In genomic region chr9:92738661-92739081, GRCh38 we compare ENCODE assay signal across 12 cellular contexts. TPM values are rescaled to one million over a fixed set of nuclear protein-coding genes. Genes with fewer than 3 reads are reported as not detected.
DNase-seq lines count a peak whose midpoint lies in the region; ATAC-seq and TF ChIP-seq lines count a peak whose summit lies in the region.
"Had no signal": no experiment of that assay in that cellular context is flagged by ENCODE, and none has a peak within 500 bp of the region (broad histone marks: within the 10 kb centered on the region; RNA-seq: fewer than 3 reads in every experiment).

No MANE protein-coding gene starts in this region.

- no TSS peak for BruUV-seq in mammary epithelial cell (replicated peaks; lab: Mats Ljungman, UMichigan)

- ATAC-seq in stimulated activated memory B cell treated with anti-CD40 and anti-IgM and Interleukin-4, amounts not matched to agents 10 μg/mL and 1 μg/mL and 100 μg/mL, for 72 hours: no peak
- ATAC-seq in HG02588 (IDR thresholded peaks at IDR 0.05; ENCODE audit: unreplicated experiment) (no peak), HG02642 (IDR thresholded peaks at IDR 0.05; ENCODE audit: poor library complexity, unreplicated experiment) (no peak), HG02610 (IDR thresholded peaks at IDR 0.05; ENCODE audit: unreplicated experiment) (no peak)
- ATAC-seq: right lobe of liver had no signal

- no peak overlapping the region for H3K18ac ChIP-seq in H9 (ENCODE audit: insufficient read length, low read depth, low read length)

- no peaks in the 10 kb centered on the region for H4K20me1 ChIP-seq in H9 (ENCODE audit: control insufficient read depth, insufficient read depth, insufficient read length)
- peaks cover 2% of the 10 kb centered on the region for H4K20me1 ChIP-seq in mammary epithelial cell (ENCODE audit: insufficient read depth, low read length)

- H3K23ac ChIP-seq in H9 (ENCODE audit: insufficient read length, low read depth, low read length): no peak overlapping the region

- DNase-seq in H9: no peak
- DNase-seq in mammary epithelial cell: peak; percentile 72
- peak; percentile 39 for DNase-seq in iPS-NIHi11 (ENCODE audit: low spot score)
- DNase-seq in activated CD4-positive, alpha-beta T cell treated with anti-CD3 and anti-CD28 coated beads, Interleukin-2, amount 50 U/mL, for 1 hour: no peak
- DNase-seq: DMS79 treated with DMSO at 0.1 percent for 48 hours; effector CD8-positive, alpha-beta T cell; stimulated activated CD8-positive, alpha-beta memory T cell treated with anti-CD3 and anti-CD28 coated beads, Interleukin-4, amount 100 ng/mL, for 48 hours had no signal

- H3K27me3 ChIP-seq in H9 (ENCODE audit: insufficient read depth, low read length) (no peaks in the 10 kb centered on the region), mammary epithelial cell (ENCODE audit: insufficient read depth, low read length) (no peaks in the 10 kb centered on the region)
- H3K27me3 ChIP-seq: right lobe of liver had no signal

- H2AFZ ChIP-seq in H9 (ENCODE audit: low read length) (no peak overlapping the region), mammary epithelial cell (ENCODE audit: low read depth, low read length) (no peak overlapping the region)

- no peak overlapping the region for H3T11ph ChIP-seq in H9 (ENCODE audit: low read length)

- H2BK12ac ChIP-seq in H9 (ENCODE audit: insufficient read length, low read depth, low read length): no peak overlapping the region

- H3K27ac ChIP-seq in H9 (ENCODE audit: insufficient read length, low read depth, low read length) (no peak overlapping the region), mammary epithelial cell (ENCODE audit: insufficient read depth, low read depth, low read length) (peak overlapping the region; percentile 73)
- H3K27ac ChIP-seq: right lobe of liver had no signal

- no peaks in the 10 kb centered on the region for H3K23me2 ChIP-seq in H9 (ENCODE audit: insufficient read length, low read depth, low read length, poor library complexity, severe bottlenecking)

- no peaks in the 10 kb centered on the region for H3K36me3 Mint-ChIP-seq in H9 (ENCODE audit: insufficient read depth in 1 of 3, low read depth in 3 of 3)
- no peaks in the 10 kb centered on the region for H3K36me3 Mint-ChIP-seq in stimulated activated memory B cell treated with anti-CD40 and anti-IgM and Interleukin-4, amounts not matched to agents 10 μg/mL and 1 μg/mL and 100 μg/mL, for 72 hours

- no peak overlapping the region for H2BK5ac ChIP-seq in H9 (ENCODE audit: insufficient read length, low read length)

- H3K4ac ChIP-seq in H9 (ENCODE audit: low read depth, low read length): no peak overlapping the region

- no peak overlapping the region for H3K4me3 ChIP-seq in mammary epithelial cell (replicated peaks in 1 of 3; ENCODE audit: insufficient read depth in 1 of 3, low read depth in 2 of 3, low read length in 3 of 3)
- H3K4me3 ChIP-seq: right lobe of liver had no signal

- no peak overlapping the region for H2BK120ac ChIP-seq in H9 (ENCODE audit: low read depth, low read length, poor library complexity, severe bottlenecking)

- H3K4me1 ChIP-seq in H9 (ENCODE audit: insufficient read depth, low read length): peaks cover 3% of the 10 kb centered on the region
- H3K4me1 ChIP-seq in mammary epithelial cell (ENCODE audit: insufficient read depth, low read length): peaks cover 63% of the 10 kb centered on the region

- WGBS in H9 (ENCODE audit: extremely low coverage, insufficient read length, low lambda C conversion rate): no CpG with 5 or more reads among the region's 5 CpGs
- WGBS in mammary epithelial cell (ENCODE audit: low coverage, missing lambda C conversion rate): 6% methylated on average over 5 of the region's 5 CpGs

- H3K27ac Mint-ChIP-seq in H9: peak overlapping the region in 1 of 3 experiments; percentile 35; a peak in 3 of 7 replicates
- peak overlapping the region; percentile 60 for H3K27ac Mint-ChIP-seq in stimulated activated memory B cell treated with anti-CD40 and anti-IgM and Interleukin-4, amounts not matched to agents 10 μg/mL and 1 μg/mL and 100 μg/mL, for 72 hours

- H2BK20ac ChIP-seq in H9 (ENCODE audit: low read depth, low read length, poor library complexity, severe bottlenecking): no peak overlapping the region

- H3K9me3 Mint-ChIP-seq in H9: no peaks in the 10 kb centered on the region
- H3K9me3 Mint-ChIP-seq in stimulated activated memory B cell treated with anti-CD40 and anti-IgM and Interleukin-4, amounts not matched to agents 10 μg/mL and 1 μg/mL and 100 μg/mL, for 72 hours: no peaks in the 10 kb centered on the region

- H3K56ac ChIP-seq in H9 (ENCODE audit: insufficient read length, low read depth, low read length): no peak overlapping the region

- H3K79me2 ChIP-seq in H9 (ENCODE audit: insufficient read depth, low read length) (peaks cover 27% of the 10 kb centered on the region), mammary epithelial cell (ENCODE audit: insufficient read depth, low read length) (peaks cover 97% of the 10 kb centered on the region)

- no peak overlapping the region for H2AK5ac ChIP-seq in H9 (ENCODE audit: insufficient read length, low read length)

- no peak overlapping the region for H2BK15ac ChIP-seq in H9 (ENCODE audit: low read depth, low read length)

- intact Hi-C loops in mammary epithelial cell (cut with micrococcal nuclease): no loop called here

- H4K5ac ChIP-seq in H9 (ENCODE audit: insufficient read length, low read depth, low read length): no peak overlapping the region

- H3K9me3 ChIP-seq in H9 (ENCODE audit: control insufficient read depth, low read depth, low read length) (no peaks in the 10 kb centered on the region), mammary epithelial cell (replicated peaks; ENCODE audit: insufficient read depth, low read length) (no peaks in the 10 kb centered on the region)
- H3K9me3 ChIP-seq: right lobe of liver had no signal

- peaks cover 37 to 51% of the 10 kb centered on the region in 2 experiments for H3K4me1 Mint-ChIP-seq in H9
- peaks cover 90% of the 10 kb centered on the region for H3K4me1 Mint-ChIP-seq in stimulated activated memory B cell treated with anti-CD40 and anti-IgM and Interleukin-4, amounts not matched to agents 10 μg/mL and 1 μg/mL and 100 μg/mL, for 72 hours

- TF ChIP-seq CTCF in H9 (conservative IDR thresholded peaks at IDR 0.05): no peak
- TF ChIP-seq CTCF in mammary epithelial cell (conservative IDR thresholded peaks at IDR 0.05 in 1 of 2, IDR thresholded peaks at IDR 0.05 in 1 of 2; ENCODE audit: extremely low read depth in 1 of 2, insufficient read depth in 1 of 2, low read depth in 1 of 2, low read length in 2 of 2): no peak

- no peaks in the 10 kb centered on the region for H3K36me3 ChIP-seq in mammary epithelial cell (ENCODE audit: insufficient read depth, low read length)
- H3K36me3 ChIP-seq: right lobe of liver had no signal

- in situ Hi-C loops in mammary epithelial cell (cut with MboI; ENCODE audit: low sequenced_read_pairs in 2 of 2): no loop called here

- no peak overlapping the region; a peak in 1 of 5 replicates for H3K4me3 Mint-ChIP-seq in H9
- no peak overlapping the region for H3K4me3 Mint-ChIP-seq in stimulated activated memory B cell treated with anti-CD40 and anti-IgM and Interleukin-4, amounts not matched to agents 10 μg/mL and 1 μg/mL and 100 μg/mL, for 72 hours

- CTCF ChIA-PET in mammary epithelial cell (lab: Charles Lee; ENCODE audit: low non-redundant PET): no interaction called here

- H3K27me3 Mint-ChIP-seq in H9 (ENCODE audit: low read depth): no peaks in the 10 kb centered on the region
- no peaks in the 10 kb centered on the region for H3K27me3 Mint-ChIP-seq in stimulated activated memory B cell treated with anti-CD40 and anti-IgM and Interleukin-4, amounts not matched to agents 10 μg/mL and 1 μg/mL and 100 μg/mL, for 72 hours

- peaks cover 8% of the 10 kb centered on the region for H3K79me1 ChIP-seq in H9 (ENCODE audit: insufficient read depth, low read depth, low read length, poor library complexity, severe bottlenecking)

- H3K14ac ChIP-seq in H9 (ENCODE audit: insufficient read depth, low read length): peak overlapping the region; percentile 39; the same call in 1 of the 2 replicates

- dilution Hi-C loops in mammary epithelial cell (cut with HindIII; ENCODE audit: low sequenced_read_pairs): no loop called here

- no peak overlapping the region for H4K8ac ChIP-seq in H9 (replicated peaks; ENCODE audit: insufficient read length, low read depth, low read length)

- H3K4me2 ChIP-seq in H9 (ENCODE audit: insufficient read depth, insufficient read length, low read length) (no peak overlapping the region), mammary epithelial cell (ENCODE audit: insufficient read depth, low read depth, low read length) (peak overlapping the region; percentile 63)

- no peak overlapping the region for H3K9ac ChIP-seq in H9 (ENCODE audit: extremely low read depth, insufficient read length, low read length)
- H3K9ac ChIP-seq in mammary epithelial cell (ENCODE audit: insufficient read depth, low read length): peak overlapping the region; percentile 23

- no peak overlapping the region for H4K91ac ChIP-seq in H9 (ENCODE audit: insufficient read length, low read depth, low read length)

RNA-seq across cellular contexts. Expression of gene BICD2, which starts 26.0 kb away (rescaled TPM):
- total RNA-seq in H9 (2021) (21.2 and 22.3 TPM in 2 replicates), mammary epithelial cell (10 to 100 TPM; 57.6 to 98.9 TPM)
- 15.2 TPM for polyA plus RNA-seq in mammary epithelial cell
- polyA minus RNA-seq in mammary epithelial cell: 26.5 TPM

Comparison
In these comparisons a context has a peak if more than half of its experiments do, and no peak if none do; other contexts are left out.
1. DNase-seq: peak in mammary epithelial cell (single experiment) and iPS-NIHi11 (single experiment); none in H9 (single experiment) and activated CD4-positive, alpha-beta T cell treated with anti-CD3 and anti-CD28 coated beads, Interleukin-2, amount 50 U/mL, for 1 hour (single experiment).